ENCODE assay signal across 15 cellular contexts in the genomic region with DNA sequence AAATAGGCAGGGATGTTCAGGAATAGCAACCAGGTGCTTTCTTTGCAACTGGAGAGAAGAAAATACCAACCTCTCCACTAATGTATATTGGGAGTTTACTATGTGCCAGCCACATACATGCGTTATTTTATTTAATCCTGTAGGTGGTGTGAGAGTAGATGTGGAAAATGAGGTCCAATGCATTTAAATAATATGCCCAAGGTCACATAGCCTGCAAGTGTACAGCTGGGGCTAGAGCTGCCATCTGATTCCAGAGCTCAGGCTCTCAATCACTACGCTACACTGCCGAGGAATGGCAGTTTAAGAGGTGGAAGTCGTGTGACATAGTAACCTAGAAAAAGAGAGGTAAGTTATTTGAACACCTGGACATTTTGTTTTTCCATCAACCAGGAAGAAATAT.
A peak's percentile ranks its signal among the peaks of the same experiment; 100 is the strongest.
DNase-seq lines count a peak whose midpoint lies in the region; ATAC-seq and TF ChIP-seq lines count a peak whose summit lies in the region.
"Had no signal": no experiment of that assay in that cellular context is flagged by ENCODE, and none has a peak within 500 bp of the region (broad histone marks: within the 10 kb centered on the region; RNA-seq: fewer than 3 reads in every experiment).

No MANE protein-coding gene starts in this region.

- H3K4me1 ChIP-seq in testis = no peaks in the 10 kb centered on the region
- H3K4me1 ChIP-seq: BLaER1 had no signal

- TF ChIP-seq CTCF in testis (IDR thresholded peaks at IDR 0.05) = no peak

- no peaks in the 10 kb centered on the region for H3K9me3 ChIP-seq in testis
- H3K9me3 ChIP-seq: BLaER1, thyroid gland had no signal

- H3K4me3 ChIP-seq in testis = no peak overlapping the region
- H3K4me3 ChIP-seq: BLaER1, thyroid gland had no signal

- no peaks in the 10 kb centered on the region for H3K27me3 ChIP-seq in testis
- H3K27me3 ChIP-seq: BLaER1, thyroid gland had no signal

- 68 to 80% methylated on average over 4 of the region's 4 CpGs for WGBS in testis, 2 donors

- no peak for TF ChIP-seq POLR2A in testis (IDR thresholded peaks at IDR 0.05)

- intact Hi-C loops in testis (cut with DNase I; ENCODE audit: low total_unique reads) = no loop called here

- H3K36me3 ChIP-seq in testis (ENCODE audit: low read depth, missing control alignments) = no peaks in the 10 kb centered on the region
- H3K36me3 ChIP-seq: BLaER1, thyroid gland had no signal

- ATAC-seq in SK-N-SH treated with all-trans-retinoic acid at 6 μM for 48 hours = peak; percentile 70
- ATAC-seq in GM18868 (IDR thresholded peaks at IDR 0.05; ENCODE audit: unreplicated experiment) = no peak
- ATAC-seq: natural killer cell; stimulated activated effector memory CD8-positive, alpha-beta T cell treated with anti-CD3 and anti-CD28 coated beads, Interleukin-12 subunit alpha, Interleukin-12 subunit beta, amount 100 ng/mL, for 72 hours had no signal

- H3K27ac ChIP-seq in testis = no peak overlapping the region
- H3K27ac ChIP-seq: BLaER1, thyroid gland had no signal

- DNase-seq in DMS 273 treated with DMSO at 0.1 percent for 48 hours (lab: John Stamatoyannopoulos, UW) (peak; percentile 14), DMS79 treated with DMSO at 0.1 percent for 48 hours (lab: John Stamatoyannopoulos, UW) (peak; percentile 74), NCI-H510A (lab: John Stamatoyannopoulos, UW) (peak; percentile 22), testis (no peak), putamen (ENCODE audit: low spot score) (no peak)
- DNase-seq: activated CD4-positive, alpha-beta T cell treated with anti-CD3 and anti-CD28 coated beads, Interleukin-2, amount 50 U/mL, for 1 hour; activated gamma-delta T cell treated with Interleukin-2 at 50 U/mL for 16 hours; effector memory CD4-positive, alpha-beta T cell; head of caudate nucleus; natural killer cell; thyroid gland had no signal

TF ChIP-seq in SK-N-SH treated with all-trans-retinoic acid at 6 μM for 48 hours, 23 proteins besides CTCF, POLR2A, EP300 and RAD21:
- no peak for TF ChIP-seq ESRRG (CRISPR knock-in tag; IDR thresholded peaks at IDR 0.05)
- TF ChIP-seq OSR1 (CRISPR knock-in tag; IDR thresholded peaks at IDR 0.05) = no peak
- no peak for TF ChIP-seq ZFP30 (CRISPR knock-in tag; IDR thresholded peaks at IDR 0.05)
- TF ChIP-seq, protein P1, sequence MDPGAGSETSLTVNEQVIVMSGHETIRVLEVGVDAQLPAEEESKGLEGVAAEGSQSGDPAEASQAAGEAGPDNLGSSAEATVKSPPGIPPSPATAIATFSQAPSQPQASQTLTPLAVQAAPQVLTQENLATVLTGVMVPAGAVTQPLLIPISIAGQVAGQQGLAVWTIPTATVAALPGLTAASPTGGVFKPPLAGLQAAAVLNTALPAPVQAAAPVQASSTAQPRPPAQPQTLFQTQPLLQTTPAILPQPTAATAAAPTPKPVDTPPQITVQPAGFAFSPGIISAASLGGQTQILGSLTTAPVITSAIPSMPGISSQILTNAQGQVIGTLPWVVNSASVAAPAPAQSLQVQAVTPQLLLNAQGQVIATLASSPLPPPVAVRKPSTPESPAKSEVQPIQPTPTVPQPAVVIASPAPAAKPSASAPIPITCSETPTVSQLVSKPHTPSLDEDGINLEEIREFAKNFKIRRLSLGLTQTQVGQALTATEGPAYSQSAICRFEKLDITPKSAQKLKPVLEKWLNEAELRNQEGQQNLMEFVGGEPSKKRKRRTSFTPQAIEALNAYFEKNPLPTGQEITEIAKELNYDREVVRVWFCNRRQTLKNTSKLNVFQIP (CRISPR knock-in tag; IDR thresholded peaks at IDR 0.05; ENCODE audit: borderline replicate concordance, low read depth) = no peak
- no peak for TF ChIP-seq ZNF8 (CRISPR knock-in tag; IDR thresholded peaks at IDR 0.05)
- no peak for TF ChIP-seq GLIS3 (CRISPR knock-in tag; IDR thresholded peaks at IDR 0.05)
- no peak for TF ChIP-seq TOX (CRISPR knock-in tag; IDR thresholded peaks at IDR 0.05; ENCODE audit: borderline replicate concordance)
- TF ChIP-seq PPARA (CRISPR knock-in tag; IDR thresholded peaks at IDR 0.05; ENCODE audit: borderline replicate concordance) = no peak
- no peak for TF ChIP-seq SNAI2 (CRISPR knock-in tag; IDR thresholded peaks at IDR 0.05)
- no peak for TF ChIP-seq ZC3H10 (CRISPR knock-in tag; IDR thresholded peaks at IDR 0.05)
- no peak for TF ChIP-seq ISL1 (CRISPR knock-in tag; IDR thresholded peaks at IDR 0.05)

Comparison
In these comparisons a context has a peak if more than half of its experiments do, and no peak if none do; other contexts are left out.
1. DNase-seq: peak in DMS 273 treated with DMSO at 0.1 percent for 48 hours (single experiment), DMS79 treated with DMSO at 0.1 percent for 48 hours (single experiment) and NCI-H510A (single experiment); none in testis (single experiment) and putamen (single experiment).